ENCODE assay signal across 9 cellular contexts in the genomic region with DNA sequence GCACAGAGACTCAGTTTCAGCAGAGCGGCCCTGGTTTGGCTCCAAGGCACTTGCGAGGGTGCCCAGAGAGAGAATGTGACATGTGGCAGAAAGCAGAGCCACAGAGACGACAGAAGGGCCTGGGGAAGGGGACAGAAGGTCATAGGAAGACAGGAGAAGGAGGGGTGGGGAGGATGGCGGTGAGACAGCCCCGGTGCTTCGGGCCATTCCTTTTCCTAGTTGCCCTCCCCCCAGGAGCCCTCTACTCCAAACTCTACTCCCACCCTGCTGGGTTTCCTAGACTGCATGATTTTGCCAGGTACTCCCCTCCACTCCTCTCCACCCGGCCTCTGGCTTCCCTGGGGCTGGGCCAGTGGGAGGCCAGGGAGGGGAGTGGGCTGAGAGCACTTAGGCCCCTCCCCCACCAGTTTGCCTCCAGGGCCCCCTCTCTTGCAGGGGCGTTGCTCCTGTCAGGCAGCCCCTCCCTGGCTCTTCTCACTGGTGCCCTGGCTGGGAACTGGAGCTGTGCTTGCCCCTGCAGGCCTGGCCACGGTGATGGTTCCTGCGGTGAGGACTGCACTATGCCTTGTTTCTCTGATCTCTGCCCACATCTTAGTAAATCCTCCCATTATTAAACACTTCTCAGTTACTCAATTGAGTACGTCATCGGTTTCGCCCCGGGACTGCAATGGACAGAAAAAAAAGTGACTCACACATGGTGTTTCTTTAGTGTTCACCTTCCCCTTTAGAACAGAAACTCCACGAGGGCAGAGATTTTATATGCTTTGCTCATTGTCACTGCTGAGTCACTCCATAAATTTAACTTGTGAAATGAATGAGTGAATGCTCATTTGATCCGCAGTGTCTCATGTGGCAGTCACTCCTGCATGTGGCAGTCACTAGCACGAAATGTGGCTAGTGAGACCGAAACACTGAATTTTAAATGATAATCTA. TPM values are rescaled to one million over a fixed set of nuclear protein-coding genes. Genes with fewer than 3 reads are reported as not detected.
DNase-seq lines count a peak whose midpoint lies in the region; ATAC-seq lines count a peak whose summit lies in the region.
"Had no signal": no experiment of that assay in that cellular context is flagged by ENCODE, and none has a peak within 500 bp of the region (broad histone marks: within the 10 kb centered on the region; RNA-seq: fewer than 3 reads in every experiment).

No MANE protein-coding gene starts in this region.

- peaks cover 25% of the 10 kb centered on the region for H3K4me1 ChIP-seq in skeletal muscle satellite cell (ENCODE audit: control insufficient read depth, insufficient read depth, low read length)

- ATAC-seq in activated T-cell treated with anti-CD3 and anti-CD28 coated beads, Interleukin-2, amount 50 U/mL, for 4 hours: peak; percentile 79 to 84
- peak; percentile 35 to 63 for ATAC-seq in left cardiac atrium
- no peak for ATAC-seq in HG02852 (IDR thresholded peaks at IDR 0.05; ENCODE audit: unreplicated experiment)
- ATAC-seq in GM19328 (IDR thresholded peaks at IDR 0.05; ENCODE audit: unreplicated experiment): no peak
- no peak for ATAC-seq in HG03196 (IDR thresholded peaks at IDR 0.05; ENCODE audit: unreplicated experiment)

- H3K4me3 ChIP-seq in skeletal muscle satellite cell (ENCODE audit: low read length): no peak overlapping the region

- H3K4me2 ChIP-seq in skeletal muscle satellite cell (ENCODE audit: low read length): peak overlapping the region; percentile 64

- H3K36me3 ChIP-seq in skeletal muscle satellite cell (ENCODE audit: insufficient read depth, low read length): no peaks in the 10 kb centered on the region

- no peak overlapping the region for H3K4me3 Mint-ChIP-seq in activated T-cell treated with anti-CD3 and anti-CD28 coated beads, Interleukin-2, amount 50 U/mL, for 4 hours
- H3K4me3 Mint-ChIP-seq: stimulated activated naive CD8-positive, alpha-beta T cell treated with anti-CD3 and anti-CD28 coated beads, Interleukin-15, Interleukin-2, amounts not matched to agents 100 ng/mL and 50 ng/mL, for 24 hours had no signal

- H3K4me1 Mint-ChIP-seq in activated T-cell treated with anti-CD3 and anti-CD28 coated beads, Interleukin-2, amount 50 U/mL, for 4 hours (ENCODE audit: low read depth): peaks cover 5% of the 10 kb centered on the region

- H3K9ac ChIP-seq in skeletal muscle satellite cell (ENCODE audit: low read depth, low read length): no peak overlapping the region

- H3K27me3 Mint-ChIP-seq in activated T-cell treated with anti-CD3 and anti-CD28 coated beads, Interleukin-2, amount 50 U/mL, for 4 hours (ENCODE audit: low read depth): no peaks in the 10 kb centered on the region

- DNase-seq in stimulated activated naive CD4-positive, alpha-beta T cell treated with Interleukin-2 at 50 U/mL for 16 hours (lab: John Stamatoyannopoulos, UW): peak; percentile 45
- DNase-seq in stimulated activated naive CD4-positive, alpha-beta T cell (lab: John Stamatoyannopoulos, UW): no peak
- DNase-seq in activated T-cell treated with anti-CD3 and anti-CD28 coated beads, Interleukin-2, amount 50 U/mL, for 4 hours: no peak
- peak; percentile 72 for DNase-seq in left cardiac atrium

- no peaks in the 10 kb centered on the region for H3K36me3 Mint-ChIP-seq in activated T-cell treated with anti-CD3 and anti-CD28 coated beads, Interleukin-2, amount 50 U/mL, for 4 hours (ENCODE audit: insufficient read depth)

- no peaks in the 10 kb centered on the region for H3K9me3 ChIP-seq in skeletal muscle satellite cell (replicated peaks; ENCODE audit: low read length)

- intact Hi-C loops in left cardiac atrium (cut with DNase I): no loop called here

- H3K27me3 ChIP-seq in skeletal muscle satellite cell (ENCODE audit: control insufficient read depth, insufficient read depth, low read length): no peaks in the 10 kb centered on the region

- H3K9me3 Mint-ChIP-seq in activated T-cell treated with anti-CD3 and anti-CD28 coated beads, Interleukin-2, amount 50 U/mL, for 4 hours: peaks cover 5% of the 10 kb centered on the region
- H3K9me3 Mint-ChIP-seq: stimulated activated naive CD8-positive, alpha-beta T cell treated with anti-CD3 and anti-CD28 coated beads, Interleukin-15, Interleukin-2, amounts not matched to agents 100 ng/mL and 50 ng/mL, for 24 hours had no signal

RNA-seq across cellular contexts. Expression of gene SP3, which starts 58.7 kb away (rescaled TPM):
- 10 to 100 TPM; 86.5 to 89.9 (median 89.9) TPM for total RNA-seq in activated T-cell treated with anti-CD3 and anti-CD28 coated beads, Interleukin-2, amount 50 U/mL, for 4 hours
- total RNA-seq in left cardiac atrium: 10 to 100 TPM; 42.9 to 49.0 TPM
- 73.6 and 75.3 TPM in 2 replicates for total RNA-seq in skeletal muscle satellite cell (2012; rRNA removed)

Comparison
In these comparisons a context has a peak if more than half of its experiments do, and no peak if none do; other contexts are left out.
1. DNase-seq: peak in stimulated activated naive CD4-positive, alpha-beta T cell treated with Interleukin-2 at 50 U/mL for 16 hours (single experiment) and left cardiac atrium (single experiment); none in stimulated activated naive CD4-positive, alpha-beta T cell (0 of 6) and activated T-cell treated with anti-CD3 and anti-CD28 coated beads, Interleukin-2, amount 50 U/mL, for 4 hours (single experiment).
2. ATAC-seq: peak in activated T-cell treated with anti-CD3 and anti-CD28 coated beads, Interleukin-2, amount 50 U/mL, for 4 hours (2 of 2) and left cardiac atrium (2 of 2); none in HG02852 (single experiment), GM19328 (single experiment) and HG03196 (single experiment).